Comparison of ENCODE assay signal across 24 cellular contexts in genomic region chr7:67863911-67864310, GRCh38.
"Had no signal": no experiment of that assay in that cellular context is flagged by ENCODE, and none has a peak within 500 bp of the region (broad histone marks: within the 10 kb centered on the region; RNA-seq: fewer than 3 reads in every experiment).

No MANE protein-coding gene starts in this region.

- H3K27ac ChIP-seq: adrenal gland, body of pancreas, colonic mucosa, epithelial cell of prostate, esophagus squamous epithelium, heart left ventricle had no signal

- DNase-seq: activated CD4-positive, alpha-beta T cell treated with anti-CD3 and anti-CD28 coated beads for 4 hours; activated CD4-positive, alpha-beta T cell treated with anti-CD3 and anti-CD28 coated beads, Interleukin-2, amount 10 ng/mL, durations not matched to agents 7 days and 5 days; activated CD4-positive, alpha-beta T cell treated with anti-CD3 and anti-CD28 coated beads, Interleukin-2, amount 50 U/mL, for 48 hours; activated CD4-positive, CD25-positive, alpha-beta regulatory T cell; activated CD4-positive, CD25-positive, alpha-beta regulatory T cell treated with anti-CD3 and anti-CD28 coated beads, Interleukin-2, amount 50 U/mL, for 72 hours; activated CD8-positive, alpha-beta memory T cell treated with anti-CD3 and anti-CD28 coated beads for 24 hours; activated CD8-positive, alpha-beta T cell treated with anti-CD3 and anti-CD28 coated beads for 36 hours; activated effector memory CD4-positive, alpha-beta T cell treated with anti-CD3 and anti-CD28 coated beads, Interleukin-2, amount 50 U/mL, for 16 hours; activated naive CD4-positive, alpha-beta T cell treated with anti-CD3 and anti-CD28 coated beads for 36 hours; activated naive CD8-positive, alpha-beta T cell treated with anti-CD3 and anti-CD28 coated beads for 36 hours; activated naive CD8-positive, alpha-beta T cell treated with anti-CD3 and anti-CD28 coated beads, Interleukin-2, amount 50 U/mL, for 24 hours; activated T-cell treated with anti-CD3 and anti-CD28 coated beads, Interleukin-2, amount 50 U/mL, for 4 hours; adrenal gland; amygdala; aorta; body of pancreas; central memory CD4-positive, alpha-beta T cell; cerebellar nuclear complex; colonic mucosa; effector CD8-positive, alpha-beta T cell; esophagus squamous epithelium; heart left ventricle; T-helper 2 cell had no signal

- ATAC-seq: activated CD8-positive, alpha-beta T cell treated with anti-CD3 and anti-CD28 coated beads for 36 hours; activated naive CD8-positive, alpha-beta T cell treated with anti-CD3 and anti-CD28 coated beads, Interleukin-2, amount 50 U/mL, for 24 hours; activated T-cell treated with anti-CD3 and anti-CD28 coated beads, Interleukin-2, amount 50 U/mL, for 4 hours; body of pancreas; heart left ventricle had no signal
